Comparison of ENCODE assay signal across 8 cellular contexts in the genomic region with DNA sequence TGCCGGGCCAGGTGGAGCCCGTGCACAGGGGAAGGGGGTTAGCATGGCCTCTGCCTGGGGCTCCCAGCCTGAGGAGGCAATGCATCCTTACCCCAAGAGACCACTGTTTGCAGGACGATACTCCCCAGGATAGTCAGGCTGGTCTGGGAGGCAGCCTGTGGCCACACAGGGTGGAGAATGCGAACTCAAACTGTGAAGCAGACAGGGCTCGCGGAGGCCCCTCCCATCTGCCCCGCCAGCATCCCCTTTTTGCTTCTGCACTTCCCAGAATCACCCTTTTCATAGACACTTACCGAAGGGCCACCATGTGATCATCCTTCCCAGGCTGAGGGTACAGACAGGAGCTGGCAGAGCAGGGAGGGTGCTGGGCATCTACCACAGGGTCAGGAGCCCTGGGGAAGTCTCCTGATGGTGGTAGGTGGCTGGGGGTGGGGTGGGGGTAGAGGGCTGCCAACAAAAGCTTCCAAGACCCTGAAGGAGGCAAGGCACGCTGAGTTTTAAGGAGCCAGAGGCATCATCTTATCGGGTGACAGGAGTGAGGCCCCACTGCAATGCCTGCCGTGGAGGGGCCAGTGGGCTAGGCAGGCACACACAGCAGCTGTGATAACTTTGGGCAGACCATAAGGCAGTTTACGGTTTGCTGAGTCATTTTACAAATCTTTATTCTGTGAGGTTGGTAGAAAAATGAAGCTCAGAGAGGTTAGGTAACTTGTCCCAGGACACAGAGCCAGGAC. TPM values are rescaled to one million over a fixed set of nuclear protein-coding genes. Genes with fewer than 3 reads are reported as not detected.
DNase-seq lines count a peak whose midpoint lies in the region; ATAC-seq and TF ChIP-seq lines count a peak whose summit lies in the region.

No MANE protein-coding gene starts in this region.

- H3K4me3 ChIP-seq in esophagus squamous epithelium: peak overlapping the region in 3 of 4 donors; percentile 20 to 54 (median 30)

- 27 to 44% methylated on average over 5 to 8 of the region's 12 CpGs for WGBS in esophagus squamous epithelium, 2 donors

- no peaks in the 10 kb centered on the region for H3K36me3 ChIP-seq in esophagus squamous epithelium

- TF ChIP-seq CTCF in esophagus squamous epithelium (IDR thresholded peaks at IDR 0.05): no peak

- CTCF ChIA-PET in HEK293T (lab: Yijun Ruan, JAX): interaction anchor here (0.6 to 1.0 kb wide), 6 partner anchors 32 to 778 kb away, joined by 3 to 4 read pairs (median 3); no protein-coding TSS in a partner anchor

- DNase-seq in MV-4-11 (lab: John Stamatoyannopoulos, UW) (peak; percentile 45), esophagus squamous epithelium (lab: John Stamatoyannopoulos, UW) (no peak), posterior vena cava (ENCODE audit: low spot score) (peak; percentile 92), NCI-H510A treated with DMSO at 0.1 percent for 48 hours (lab: John Stamatoyannopoulos, UW) (no peak), NCI-H2029 (lab: John Stamatoyannopoulos, UW) (no peak), HEK293T (ENCODE audit: extremely low spot score) (no peak)

- no peaks in the 10 kb centered on the region for H3K9me3 ChIP-seq in esophagus squamous epithelium

- peak in 1 of 4 donors; percentile 48 for TF ChIP-seq POLR2A in esophagus squamous epithelium (IDR thresholded peaks at IDR 0.05)

- H3K27ac ChIP-seq in esophagus squamous epithelium: peak overlapping the region; percentile 83 to 95 (median 92)

- intact Hi-C loops in esophagus squamous epithelium (cut with DNase I): loop anchor here (2.0 to 5.0 kb wide), 2 partner anchors 33 to 63 kb away; partner anchors contain the start of gene BTG2
- intact Hi-C loops in posterior vena cava (cut with DNase I): loop anchor here (2.0 to 10.0 kb wide), 5 partner anchors 33 to 201 kb away; partner anchors contain the start of genes BTG2 (in 1 of the 2) and PRELP (in 1 of the 2)

- ATAC-seq in GM19324 (IDR thresholded peaks at IDR 0.05; ENCODE audit: low FRiP score, unreplicated experiment) (peak; percentile 27), GM21723 (IDR thresholded peaks at IDR 0.05; ENCODE audit: unreplicated experiment) (no peak)

- no peaks in the 10 kb centered on the region for H3K27me3 ChIP-seq in esophagus squamous epithelium

- POLR2A ChIA-PET in HEK293T (lab: Yijun Ruan, JAX): interaction anchor here (0.7 kb wide), 1 partner anchor 53 kb away, joined by 3 read pairs; no protein-coding TSS in a partner anchor

- H3K4me1 ChIP-seq in esophagus squamous epithelium: peaks cover 35 to 85% (median 64%) of the 10 kb centered on the region in 3 donors

TF ChIP-seq in HEK293T, 16 proteins besides CTCF, POLR2A, EP300 and RAD21:
- TF ChIP-seq FOXK2 (IDR thresholded peaks at IDR 0.05) (no peak), LEF1 (IDR thresholded peaks at IDR 0.05; ENCODE audit: borderline replicate concordance) (no peak), NFRKB (IDR thresholded peaks at IDR 0.05) (no peak), FOXM1 (IDR thresholded peaks at IDR 0.05; ENCODE audit: borderline replicate concordance) (no peak), L3MBTL2 (conservative IDR thresholded peaks at IDR 0.05) (no peak), BHLHE40 (IDR thresholded peaks at IDR 0.05; ENCODE audit: borderline replicate concordance) (no peak), ELF4 (IDR thresholded peaks at IDR 0.05) (no peak), HDGF (IDR thresholded peaks at IDR 0.05; ENCODE audit: borderline replicate concordance) (no peak)

RNA-seq across cellular contexts. Expression of gene BTG2, which starts 31.3 kb away (rescaled TPM):
- 10 to 100 TPM; 29.7 to 46.2 (median 41.3) TPM for total RNA-seq in esophagus squamous epithelium
- total RNA-seq in posterior vena cava: 100 to 1,000 TPM in 1 of 2 donors, 10 to 100 TPM in 1; 64.7 to 153 TPM

RNA-seq across cellular contexts. Expression of gene CHIT1, which starts 44.6 kb away (rescaled TPM):
- under 1 TPM in 1 of 4 donors, not detected in 3; 1.00 TPM for total RNA-seq in esophagus squamous epithelium
- total RNA-seq in posterior vena cava: under 1 TPM; 0.14 to 0.33 TPM

Comparison
In these comparisons a context has a peak if more than half of its experiments do, and no peak if none do; other contexts are left out.
1. DNase-seq: peak in MV-4-11 (single experiment) and posterior vena cava (single experiment); none in esophagus squamous epithelium (single experiment), NCI-H510A treated with DMSO at 0.1 percent for 48 hours (single experiment), NCI-H2029 (single experiment) and HEK293T (single experiment).